In the genomic region with DNA sequence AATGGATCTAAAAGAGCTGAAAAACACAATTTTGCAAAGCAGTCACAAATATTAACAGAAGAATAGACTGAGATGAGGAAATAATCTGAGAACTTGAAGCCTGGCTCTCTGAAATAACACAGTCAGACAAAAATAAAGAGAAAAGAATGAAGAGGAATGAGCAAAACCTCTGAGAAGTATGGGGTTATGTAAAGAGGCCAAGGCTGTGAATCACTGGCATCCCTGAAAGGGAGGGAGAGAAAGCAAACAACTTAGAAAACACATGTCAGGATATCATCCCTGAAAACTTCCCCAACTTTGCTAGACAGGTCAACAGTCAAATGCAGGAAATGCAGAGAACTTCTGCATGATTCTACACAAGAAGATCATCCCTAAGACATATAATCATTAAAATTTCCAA, we compare ENCODE assay signal across 14 cellular contexts.
"Had no signal": no experiment of that assay in that cellular context is flagged by ENCODE, and none has a peak within 500 bp of the region (broad histone marks: within the 10 kb centered on the region; RNA-seq: fewer than 3 reads in every experiment).

No MANE protein-coding gene starts in this region.

- ATAC-seq: esophagus mucosa; gastrocnemius medialis; mucosa of descending colon; naive thymus-derived CD4-positive, alpha-beta T cell had no signal

- H3K27me3 ChIP-seq: adrenal gland, gastrocnemius medialis had no signal

- H3K4me1 ChIP-seq: adrenal gland, gastrocnemius medialis, left ventricle myocardium inferior had no signal

- H3K4me3 ChIP-seq: adrenal gland, gastrocnemius medialis, left ventricle myocardium inferior, mucosa of descending colon, skin epidermis had no signal

- DNase-seq: activated CD4-positive, alpha-beta memory T cell treated with anti-CD3 and anti-CD28 coated beads, Interleukin-2, amount 10 ng/mL, durations not matched to agents 7 days and 5 days; activated CD4-positive, alpha-beta T cell treated with anti-CD3 and anti-CD28 coated beads for 4 hours; activated naive CD4-positive, alpha-beta T cell treated with anti-CD3 and anti-CD28 coated beads, Interleukin-2, amount 10 ng/mL, durations not matched to agents 7 days and 5 days; activated T-cell treated with anti-CD3 and anti-CD28 coated beads, Interleukin-2, amount 50 U/mL, for 24 hours; adrenal gland; gastrocnemius medialis; kidney; left ventricle myocardium inferior; mucosa of descending colon; naive thymus-derived CD4-positive, alpha-beta T cell; posterior cingulate gyrus; T-helper 2 cell had no signal

- H3K27ac ChIP-seq: adrenal gland, gastrocnemius medialis, left ventricle myocardium inferior, skin epidermis had no signal

- H3K36me3 ChIP-seq: adrenal gland, gastrocnemius medialis, left ventricle myocardium inferior had no signal

- H3K9me3 ChIP-seq: adrenal gland, gastrocnemius medialis, mucosa of descending colon had no signal
